Comparison of ENCODE assay signal across 9 cellular contexts in genomic region chr2:64700133-64700809, GRCh38. TPM values are rescaled to one million over a fixed set of nuclear protein-coding genes. Genes with fewer than 3 reads are reported as not detected.
DNase-seq lines count a peak whose midpoint lies in the region; ATAC-seq and TF ChIP-seq lines count a peak whose summit lies in the region.
"Had no signal": no experiment of that assay in that cellular context is flagged by ENCODE, and none has a peak within 500 bp of the region (broad histone marks: within the 10 kb centered on the region; RNA-seq: fewer than 3 reads in every experiment).

No MANE protein-coding gene starts in this region.

- H3K27me3 ChIP-seq in prostate gland (replicated peaks; ENCODE audit: insufficient read depth), result no peaks in the 10 kb centered on the region

- no peaks in the 10 kb centered on the region for H3K36me3 ChIP-seq in prostate gland

- H3K4me3 Mint-ChIP-seq in activated naive CD4-positive, alpha-beta T cell treated with anti-CD3 and anti-CD28 coated beads, Interleukin-2, amount 50 U/mL, for 24 hours, result peak overlapping the region; percentile 57
- peak overlapping the region; percentile 77 for H3K4me3 Mint-ChIP-seq in activated naive CD8-positive, alpha-beta T cell

- ATAC-seq in HG02885 (IDR thresholded peaks at IDR 0.05; ENCODE audit: poor library complexity, unreplicated experiment), result peak; percentile 48

- H3K36me3 Mint-ChIP-seq in activated naive CD4-positive, alpha-beta T cell treated with anti-CD3 and anti-CD28 coated beads, Interleukin-2, amount 50 U/mL, for 24 hours, result peaks cover 6% of the 10 kb centered on the region
- peaks cover 2% of the 10 kb centered on the region for H3K36me3 Mint-ChIP-seq in activated naive CD8-positive, alpha-beta T cell

- H3K4me1 Mint-ChIP-seq in activated naive CD4-positive, alpha-beta T cell treated with anti-CD3 and anti-CD28 coated beads, Interleukin-2, amount 50 U/mL, for 24 hours, result peaks cover 61% of the 10 kb centered on the region
- peaks cover 51% of the 10 kb centered on the region for H3K4me1 Mint-ChIP-seq in activated naive CD8-positive, alpha-beta T cell (ENCODE audit: low read depth)

- no peaks in the 10 kb centered on the region for H3K4me1 ChIP-seq in prostate gland (replicated peaks)

- no peak for DNase-seq in activated naive CD4-positive, alpha-beta T cell treated with Interleukin-2 at 50 U/mL for 16 hours
- DNase-seq in stromal cell of bone marrow (ENCODE audit: low read depth) (peak; percentile 65), SHP77 treated with DMSO at 0.1 percent for 48 hours (lab: John Stamatoyannopoulos, UW) (no peak), prostate gland (ENCODE audit: low spot score) (no peak), NCI-H1092 treated with DMSO at 0.1 percent for 48 hours (lab: John Stamatoyannopoulos, UW) (no peak)

- intact Hi-C loops in prostate gland (cut with DNase I), result no loop called here

- H3K27ac ChIP-seq in prostate gland, result no peak overlapping the region
- H3K27ac ChIP-seq: C4-2B had no signal

- H3K9me3 Mint-ChIP-seq in activated naive CD4-positive, alpha-beta T cell treated with anti-CD3 and anti-CD28 coated beads, Interleukin-2, amount 50 U/mL, for 24 hours, result no peaks in the 10 kb centered on the region
- H3K9me3 Mint-ChIP-seq in activated naive CD8-positive, alpha-beta T cell (ENCODE audit: low read depth), result no peaks in the 10 kb centered on the region

- peak overlapping the region; percentile 90 for H3K27ac Mint-ChIP-seq in activated naive CD4-positive, alpha-beta T cell treated with anti-CD3 and anti-CD28 coated beads, Interleukin-2, amount 50 U/mL, for 24 hours
- peak overlapping the region; percentile 92 for H3K27ac Mint-ChIP-seq in activated naive CD8-positive, alpha-beta T cell

- no peak for TF ChIP-seq POLR2A in prostate gland (IDR thresholded peaks at IDR 0.05)

- no peak for TF ChIP-seq CTCF in prostate gland (IDR thresholded peaks at IDR 0.05)

- H3K9me3 ChIP-seq in prostate gland, result no peaks in the 10 kb centered on the region

- WGBS in prostate gland, result 95% methylated on average over 5 of the region's 5 CpGs

- no peaks in the 10 kb centered on the region for H3K27me3 Mint-ChIP-seq in activated naive CD4-positive, alpha-beta T cell treated with anti-CD3 and anti-CD28 coated beads, Interleukin-2, amount 50 U/mL, for 24 hours
- no peaks in the 10 kb centered on the region for H3K27me3 Mint-ChIP-seq in activated naive CD8-positive, alpha-beta T cell

- no peak overlapping the region for H3K4me3 ChIP-seq in prostate gland

RNA-seq across cellular contexts. Expression of gene SERTAD2, which starts 46.6 kb away (rescaled TPM):
- total RNA-seq in prostate gland, result 10 to 100 TPM; 15.3 to 26.0 TPM
